10 cellular contexts compared by ENCODE assay signal in genomic region chr15:40281057-40281850, GRCh38. TPM values are rescaled to one million over a fixed set of nuclear protein-coding genes. Genes with fewer than 3 reads are reported as not detected.
DNase-seq lines count a peak whose midpoint lies in the region; ATAC-seq and TF ChIP-seq lines count a peak whose summit lies in the region.
"Had no signal": no experiment of that assay in that cellular context is flagged by ENCODE, and none has a peak within 500 bp of the region (broad histone marks: within the 10 kb centered on the region; RNA-seq: fewer than 3 reads in every experiment).

No MANE protein-coding gene starts in this region.

- H3K36me3 ChIP-seq in GM23338 (ENCODE audit: insufficient read depth) (no peaks in the 10 kb centered on the region), skeletal muscle satellite cell (ENCODE audit: insufficient read depth, low read length) (no peaks in the 10 kb centered on the region)
- H3K36me3 ChIP-seq in effector memory CD4-positive, alpha-beta T cell (ENCODE audit: control insufficient read depth, insufficient read depth, low read length) = no peaks in the 10 kb centered on the region

- ATAC-seq in GM23338 = peak; percentile 3
- no peak for ATAC-seq in T-helper 17 cell

- H3K79me2 ChIP-seq in GM23338 (replicated peaks; ENCODE audit: insufficient read depth) = no peaks in the 10 kb centered on the region

- H3K27ac Mint-ChIP-seq in GM23338 = no peak overlapping the region
- H3K27ac Mint-ChIP-seq in T-helper 17 cell = peak overlapping the region; percentile 21
- H3K27ac Mint-ChIP-seq in glutamatergic neuron (ENCODE audit: unreplicated experiment) = no peak overlapping the region

- peak overlapping the region; percentile 62 for H3K4me3 ChIP-seq in GM23338
- peak overlapping the region; percentile 54 for H3K4me3 ChIP-seq in skeletal muscle satellite cell (ENCODE audit: low read length)
- H3K4me3 ChIP-seq in effector memory CD4-positive, alpha-beta T cell (ENCODE audit: insufficient read depth, low read depth, low read length, poor library complexity, severe bottlenecking) = no peak overlapping the region

- H3K9me2 ChIP-seq in GM23338 (ENCODE audit: insufficient read depth) = no peaks in the 10 kb centered on the region

- no peaks in the 10 kb centered on the region for H3K9me3 ChIP-seq in T-helper 17 cell (ENCODE audit: control insufficient read depth, low read length, poor library complexity, severe bottlenecking)
- H3K9me3 ChIP-seq in skeletal muscle satellite cell (replicated peaks; ENCODE audit: low read length) = no peaks in the 10 kb centered on the region
- H3K9me3 ChIP-seq in effector memory CD4-positive, alpha-beta T cell (ENCODE audit: control insufficient read depth, low read length) = no peaks in the 10 kb centered on the region

- DNase-seq in GM23338 (ENCODE audit: low spot score) (peak; percentile 71), T-helper 17 cell (no peak), glutamatergic neuron (no peak), NCI-H2227 (lab: John Stamatoyannopoulos, UW; ENCODE audit: unreplicated experiment) (no peak)
- no peak for DNase-seq in activated CD4-positive, alpha-beta T cell treated with anti-CD3 and anti-CD28 coated beads for 48 hours
- DNase-seq in effector memory CD4-positive, alpha-beta T cell = no peak
- DNase-seq: NCI-H187; stimulated activated naive CD4-positive, alpha-beta T cell treated with Interleukin-2 at 50 U/mL for 16 hours had no signal

- H3K4me3 Mint-ChIP-seq in GM23338 = peak overlapping the region; percentile 69
- H3K4me3 Mint-ChIP-seq in T-helper 17 cell = peak overlapping the region; percentile 64
- peak overlapping the region; percentile 55 for H3K4me3 Mint-ChIP-seq in glutamatergic neuron (ENCODE audit: unreplicated experiment)

- H3K4me1 Mint-ChIP-seq in GM23338 (peaks cover 66% of the 10 kb centered on the region), T-helper 17 cell (peaks cover 8% of the 10 kb centered on the region), glutamatergic neuron (ENCODE audit: low read depth, unreplicated experiment) (peaks cover 2% of the 10 kb centered on the region)

- H3K36me3 Mint-ChIP-seq in GM23338 (ENCODE audit: low read depth) (peaks cover 2% of the 10 kb centered on the region; the same call in 2 of the 3 replicates), T-helper 17 cell (ENCODE audit: low read depth) (no peaks in the 10 kb centered on the region), glutamatergic neuron (ENCODE audit: unreplicated experiment) (no peaks in the 10 kb centered on the region)

- H3K27me3 ChIP-seq in GM23338 (ENCODE audit: insufficient read depth) = peaks cover 81% of the 10 kb centered on the region
- peaks cover 77% of the 10 kb centered on the region for H3K27me3 ChIP-seq in skeletal muscle satellite cell (ENCODE audit: control insufficient read depth, insufficient read depth, low read length)
- H3K27me3 ChIP-seq in effector memory CD4-positive, alpha-beta T cell (replicated peaks; ENCODE audit: control insufficient read depth, insufficient read depth, low read length, poor library complexity, severe bottlenecking) = peaks cover 20% of the 10 kb centered on the region

- peaks cover 71% of the 10 kb centered on the region for H3K27me3 Mint-ChIP-seq in GM23338 (ENCODE audit: insufficient read depth, low read depth, poor library complexity)
- peaks cover 46% of the 10 kb centered on the region for H3K27me3 Mint-ChIP-seq in T-helper 17 cell
- H3K27me3 Mint-ChIP-seq in glutamatergic neuron (ENCODE audit: unreplicated experiment) = peaks cover 22% of the 10 kb centered on the region

- no peak overlapping the region for H3K9ac ChIP-seq in skeletal muscle satellite cell (ENCODE audit: low read depth, low read length)

- peaks cover 28% of the 10 kb centered on the region for H3F3A ChIP-seq in GM23338 (replicated peaks; ENCODE audit: low read depth)

- peaks cover 40% of the 10 kb centered on the region for H3K4me1 ChIP-seq in GM23338 (ENCODE audit: insufficient read depth)
- peaks cover 22% of the 10 kb centered on the region for H3K4me1 ChIP-seq in skeletal muscle satellite cell (ENCODE audit: control insufficient read depth, insufficient read depth, low read length)
- H3K4me1 ChIP-seq in effector memory CD4-positive, alpha-beta T cell (ENCODE audit: control insufficient read depth, insufficient read depth, low read length, poor library complexity, severe bottlenecking) = peaks cover 13% of the 10 kb centered on the region

- peak overlapping the region; percentile 91; the same call in 1 of the 2 replicates for H2AFZ ChIP-seq in GM23338

- TF ChIP-seq CTCF in GM23338 (conservative IDR thresholded peaks at IDR 0.05; ENCODE audit: low read depth in 2 of 2) (no peak), glutamatergic neuron (IDR thresholded peaks at IDR 0.05; ENCODE audit: partially characterized antibody, unreplicated experiment) (no peak)

- H3K4me2 ChIP-seq in GM23338 (peak overlapping the region; percentile 86), skeletal muscle satellite cell (ENCODE audit: low read length) (peak overlapping the region; percentile 86)

- H4K20me1 ChIP-seq in GM23338 (replicated peaks; ENCODE audit: insufficient read depth) = no peaks in the 10 kb centered on the region

- no peak overlapping the region for H3K27ac ChIP-seq in GM23338 (ENCODE audit: low read depth)
- H3K27ac ChIP-seq in effector memory CD4-positive, alpha-beta T cell (ENCODE audit: insufficient read depth, low read length, poor library complexity, severe bottlenecking) = no peak overlapping the region

- H3K9me3 Mint-ChIP-seq in GM23338 = no peaks in the 10 kb centered on the region
- H3K9me3 Mint-ChIP-seq in glutamatergic neuron (ENCODE audit: unreplicated experiment) = no peaks in the 10 kb centered on the region

TF ChIP-seq in GM23338, 12 proteins besides CTCF, POLR2A, EP300 and RAD21 (continues in another document):
- TF ChIP-seq EZH2 (IDR thresholded peaks at IDR 0.05; ENCODE audit: low read depth, unreplicated experiment) (peak; percentile 54), ZNF114 (CRISPR knock-in tag; IDR thresholded peaks at IDR 0.05) (no peak), REST (IDR thresholded peaks at IDR 0.05; ENCODE audit: unreplicated experiment) (no peak)

RNA-seq across cellular contexts. Expression of gene ANKRD63, which starts 1.6 kb away (rescaled TPM):
- 0.59 and 0.74 TPM in 2 replicates for total RNA-seq in GM23338 (2014; rRNA removed; shearing (Covaris generic))
- not detected in 2 replicates for polyA plus RNA-seq in GM23338 (2016; fragmentation: Nextera tagmentation; extraction: Ambion mirVana)
- total RNA-seq in T-helper 17 cell (under 1 TPM in 1 of 2 donors, not detected in 1; 0.42 TPM), glutamatergic neuron (ENCODE audit: unreplicated experiment) (not detected)
- total RNA-seq in skeletal muscle satellite cell (2012; rRNA removed) = not detected in 2 replicates
- total RNA-seq: dermis blood vessel endothelial cell had no signal

RNA-seq across cellular contexts. Expression of gene PLCB2, which starts 26.5 kb away (rescaled TPM):
- total RNA-seq in GM23338 (2014; rRNA removed; shearing (Covaris generic)) = 8.5 and 13.8 TPM in 2 replicates
- 7.5 and 9.5 TPM in 2 replicates for polyA plus RNA-seq in GM23338 (2016; fragmentation: Nextera tagmentation; extraction: Ambion mirVana)
- total RNA-seq in T-helper 17 cell = 100 to 1,000 TPM; 228 to 238 TPM
- 2.6 TPM for total RNA-seq in glutamatergic neuron (ENCODE audit: unreplicated experiment)
- total RNA-seq in skeletal muscle satellite cell (2012; rRNA removed) = 0.22 and 0.76 TPM in 2 replicates

RNA-seq across cellular contexts. Expression of gene INAFM2, which starts 42.2 kb away (rescaled TPM):
- 32.7 and 33.0 TPM in 2 replicates for total RNA-seq in GM23338 (2014; rRNA removed; shearing (Covaris generic))
- polyA plus RNA-seq in GM23338 (2016; fragmentation: Nextera tagmentation; extraction: Ambion mirVana) = 18.1 and 20.0 TPM in 2 replicates
- total RNA-seq in T-helper 17 cell = 10 to 100 TPM in 1 of 2 donors, 1 to 10 TPM in 1; 9.2 to 48.3 TPM
- total RNA-seq in glutamatergic neuron (ENCODE audit: unreplicated experiment) = 15.9 TPM
- total RNA-seq in skeletal muscle satellite cell (2012; rRNA removed) = 7.1 and 11.6 TPM in 2 replicates

RNA-seq across cellular contexts. Expression of gene PAK6, which starts 42.4 kb away (rescaled TPM):
- total RNA-seq in GM23338 (2014; rRNA removed; shearing (Covaris generic)) = 6.6 and 20.0 TPM in 2 replicates
- 2.4 and 2.9 TPM in 2 replicates for polyA plus RNA-seq in GM23338 (2016; fragmentation: Nextera tagmentation; extraction: Ambion mirVana)
- total RNA-seq in T-helper 17 cell = not detected
- total RNA-seq in glutamatergic neuron (ENCODE audit: unreplicated experiment) = not detected
- under 0.01 TPM in 1 of 2 replicates, not detected in the other for total RNA-seq in skeletal muscle satellite cell (2012; rRNA removed)
- total RNA-seq: dermis blood vessel endothelial cell had no signal

RNA-seq across cellular contexts. Expression of gene CCDC9B, which starts 59.5 kb away (rescaled TPM):
- 0.97 and 1.2 TPM in 2 replicates for total RNA-seq in GM23338 (2014; rRNA removed; shearing (Covaris generic))
- polyA plus RNA-seq in GM23338 (2016; fragmentation: Nextera tagmentation; extraction: Ambion mirVana) = 0.18 and 0.23 TPM in 2 replicates
- total RNA-seq in T-helper 17 cell = 1 to 10 TPM; 4.1 to 5.3 TPM
- total RNA-seq in glutamatergic neuron (ENCODE audit: unreplicated experiment) = 0.49 TPM
- 3.1 and 8.6 TPM in 2 replicates for total RNA-seq in skeletal muscle satellite cell (2012; rRNA removed)

Comparison
In these comparisons a context has a peak if more than half of its experiments do, and no peak if none do; other contexts are left out.
1. RNA of gene PLCB2, which starts 26.5 kb away (total RNA-seq): 228 to 238 TPM in T-helper 17 cell; 8.5 to 13.8 TPM in GM23338 and 2.6 TPM in glutamatergic neuron (single experiment); every median in the first group is over 10 times any median in the second.
2. Peak in every context shown above with its lines, with median percentiles within 50 percentile points of each other: H3K4me3 Mint-ChIP-seq.